In the genomic region with DNA sequence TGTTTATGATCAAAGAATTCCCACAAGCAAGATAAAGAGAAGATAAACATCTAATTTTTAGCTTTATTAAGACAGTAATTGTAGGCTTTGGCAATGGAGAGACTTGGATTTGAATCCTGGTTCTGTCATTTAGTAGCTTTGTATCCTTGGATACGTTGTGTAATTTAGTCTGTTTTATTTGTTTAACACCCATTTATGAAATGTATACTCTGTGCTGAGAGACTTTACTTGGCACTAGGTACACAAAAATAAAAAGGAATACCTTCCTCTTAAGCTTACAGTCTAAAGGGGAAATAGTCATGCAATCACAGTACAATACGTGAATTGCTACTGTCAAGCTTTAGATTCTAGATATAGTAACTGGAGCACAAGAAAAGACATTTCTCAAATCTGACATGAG, we compare ENCODE assay signal across 1 cellular context.
TF ChIP-seq lines count a peak whose summit lies in the region.

No MANE protein-coding gene starts in this region.

TF ChIP-seq in HepG2, 621 proteins besides CTCF, POLR2A, EP300 and RAD21:
- TF ChIP-seq ZNF674 (CRISPR knock-in tag; IDR thresholded peaks at IDR 0.05; ENCODE audit: low read depth) (no peak), NFE2L1 (CRISPR knock-in tag; IDR thresholded peaks at IDR 0.05; ENCODE audit: borderline replicate concordance) (no peak), ZNF75D (CRISPR knock-in tag; IDR thresholded peaks at IDR 0.05; ENCODE audit: borderline replicate concordance) (no peak), ZNF777 (CRISPR knock-in tag; IDR thresholded peaks at IDR 0.05) (no peak), ZBTB7B (CRISPR knock-in tag; IDR thresholded peaks at IDR 0.05) (no peak), ZNF281 (CRISPR knock-in tag; IDR thresholded peaks at IDR 0.05; ENCODE audit: borderline replicate concordance) (no peak), TAF15 (IDR thresholded peaks at IDR 0.05; ENCODE audit: low read depth, low read length, poor library complexity, severe bottlenecking) (no peak), MEIS1 (CRISPR knock-in tag; IDR thresholded peaks at IDR 0.05; ENCODE audit: borderline replicate concordance) (no peak), LCORL (IDR thresholded peaks at IDR 0.05) (no peak), LCORL (CRISPR knock-in tag; IDR thresholded peaks at IDR 0.05) (no peak), SUZ12 (IDR thresholded peaks at IDR 0.05; ENCODE audit: low read depth, low read length) (no peak)
